ENCODE assay signal across 12 cellular contexts in genomic region chr11:72724021-72724561, GRCh38. TPM values are rescaled to one million over a fixed set of nuclear protein-coding genes. Genes with fewer than 3 reads are reported as not detected.
DNase-seq lines count a peak whose midpoint lies in the region; ATAC-seq, FAIRE-seq and TF ChIP-seq lines count a peak whose summit lies in the region.
"Had no signal": no experiment of that assay in that cellular context is flagged by ENCODE, and none has a peak within 500 bp of the region (broad histone marks: within the 10 kb centered on the region; RNA-seq: fewer than 3 reads in every experiment).

No MANE protein-coding gene starts in this region.

- H2AFZ ChIP-seq in GM12878 (ENCODE audit: control insufficient read depth, low read depth, low read length) = no peak overlapping the region

- in situ Hi-C loops in GM12878 (cut with MboI) = loop anchor here (10.0 kb wide), 2 partner anchors 71 to 451 kb away; partner anchors contain the start of gene STARD10

- no peaks in the 10 kb centered on the region for H3K27me3 ChIP-seq in GM12878 (replicated peaks in 1 of 2; ENCODE audit: control insufficient read depth in 2 of 2, insufficient read depth in 2 of 2, low read length in 1 of 2)
- H3K27me3 ChIP-seq: testis had no signal

- RAD21 ChIA-PET in GM12878 (lab: Charles Lee; ENCODE audit: unreplicated experiment) = interaction anchor here (1.0 to 13.9 kb wide), 6 partner anchors 13 to 454 kb away, joined by 3 to 256 read pairs (median 10); partner anchors contain the start of gene STARD10

- no peak for ATAC-seq in GM12878
- ATAC-seq in naive thymus-derived CD8-positive, alpha-beta T cell = no peak
- no peak for ATAC-seq in GM18867 (IDR thresholded peaks at IDR 0.05; ENCODE audit: unreplicated experiment)

- no peak for TF ChIP-seq POLR2A in GM12878 (IDR thresholded peaks at IDR 0.05; ENCODE audit: low read depth, low read length)

- H3K9me3 ChIP-seq in HEK293 (ENCODE audit: control insufficient read depth, insufficient read depth, low read depth, low read length) = no peaks in the 10 kb centered on the region
- no peaks in the 10 kb centered on the region for H3K9me3 ChIP-seq in GM12878 (replicated peaks; ENCODE audit: control insufficient read depth, insufficient read depth, low read length)
- H3K9me3 ChIP-seq: testis had no signal

- no peak for TF ChIP-seq CTCF in HEK293 (tag by site-specific recombination; IDR thresholded peaks at IDR 0.05)
- TF ChIP-seq CTCF in GM12878 (IDR thresholded peaks at IDR 0.05 in 2 of 3, conservative IDR thresholded peaks at IDR 0.05 in 1 of 3; ENCODE audit: control insufficient read depth in 2 of 3, extremely low read depth in 1 of 3, insufficient read depth in 1 of 3, low read depth in 3 of 3, low read length in 3 of 3) = no peak
- no peak for TF ChIP-seq CTCF in GM10248 (IDR thresholded peaks at IDR 0.05; ENCODE audit: control extremely low read depth, extremely low read depth, low read depth, missing control alignments)

- H3K79me2 ChIP-seq in GM12878 (ENCODE audit: control insufficient read depth, insufficient read depth, low read length) = peaks cover 67% of the 10 kb centered on the region

- no peak for TF ChIP-seq EP300 in GM12878 (IDR thresholded peaks at IDR 0.05; ENCODE audit: borderline replicate concordance in 1 of 2, control insufficient read depth in 1 of 2, low read depth in 2 of 2, low read length in 2 of 2)

- FAIRE-seq in GM12878 (lab: Jason Lieb, UNC) = no peak
- FAIRE-seq: colon had no signal

- H3K9ac ChIP-seq in GM12878 (ENCODE audit: control insufficient read depth, insufficient read depth, low read length) = no peak overlapping the region

- peaks cover 6% of the 10 kb centered on the region; the same call in 1 of the 2 replicates for H4K20me1 ChIP-seq in GM12878 (ENCODE audit: control insufficient read depth, insufficient read depth)

- SMC1A ChIA-PET in GM12878 (lab: Charles Lee; ENCODE audit: uncharacterized antibody, unreplicated experiment) = interaction anchor here (0.9 to 12.0 kb wide), 5 partner anchors 13 to 453 kb away, joined by 3 to 185 read pairs (median 7); partner anchors contain the start of gene STARD10

- no peak overlapping the region for H3K4me2 ChIP-seq in GM12878 (ENCODE audit: control insufficient read depth, insufficient read depth)

- H3K27ac ChIP-seq in HEK293 (ENCODE audit: extremely low read depth, low read depth, low read length) = no peak overlapping the region
- H3K27ac ChIP-seq in GM12878 (ENCODE audit: control insufficient read depth, insufficient read depth) = 0 out of 2 replicates have a peak overlapping the region, but pooled peaks have one; percentile 2
- H3K27ac ChIP-seq: testis had no signal

- POLR2A ChIA-PET in HEK293 (lab: Yijun Ruan, JAX) = no interaction called here
- POLR2A ChIA-PET in GM12878 (lab: Charles Lee) = interaction anchor here (1.2 to 3.2 kb wide), 3 partner anchors 12 to 68 kb away, joined by 4 to 7 read pairs (median 6); no protein-coding TSS in a partner anchor
- POLR2A ChIA-PET in naive thymus-derived CD8-positive, alpha-beta T cell (lab: Charles Lee) = interaction anchor here (0.6 to 6.0 kb wide), 3 partner anchors 29 to 90 kb away, joined by 3 to 49 read pairs (median 32); partner anchors contain the start of genes ATG16L2 and STARD10
- POLR2A ChIA-PET in GM10248 (lab: Yijun Ruan, JAX) = no interaction called here

- H3K4me1 ChIP-seq in HEK293 (ENCODE audit: control insufficient read depth, insufficient read depth, low read length) (peaks cover 5% of the 10 kb centered on the region; the same call in 1 of the 2 replicates), GM12878 (ENCODE audit: control insufficient read depth, insufficient read depth, low read length) (peaks cover 40% of the 10 kb centered on the region)

- H3K36me3 Mint-ChIP-seq in T-helper 1 cell treated with Interleukin-12 subunit alpha and Interleukin-12 subunit beta and Interleukin-4 antibody, amounts not matched to agents 30 μg/mL and 1 μg/mL, for 36 hours (ENCODE audit: low read depth) = peaks cover 4% of the 10 kb centered on the region
- peaks cover 0 to 5% (median 0%) of the 10 kb centered on the region in 3 donors for H3K36me3 Mint-ChIP-seq in naive thymus-derived CD8-positive, alpha-beta T cell

- no peak overlapping the region for H3K4me3 Mint-ChIP-seq in T-helper 1 cell treated with Interleukin-12 subunit alpha and Interleukin-12 subunit beta and Interleukin-4 antibody, amounts not matched to agents 30 μg/mL and 1 μg/mL, for 36 hours
- H3K4me3 Mint-ChIP-seq in naive thymus-derived CD8-positive, alpha-beta T cell = peak overlapping the region in 6 of 10 donors; percentile 19 to 54 (median 29)

- no peaks in the 10 kb centered on the region for H3K9me3 Mint-ChIP-seq in T-helper 1 cell treated with Interleukin-12 subunit alpha and Interleukin-12 subunit beta and Interleukin-4 antibody, amounts not matched to agents 30 μg/mL and 1 μg/mL, for 36 hours
- no peaks in the 10 kb centered on the region for H3K9me3 Mint-ChIP-seq in naive thymus-derived CD8-positive, alpha-beta T cell

- no TSS peak for BruUV-seq in GM12878 (replicated peaks; lab: Mats Ljungman, UMichigan)

- intact Hi-C loops in GM12878 (cut with micrococcal nuclease; ENCODE audit: unreplicated experiment) = no loop called here

- CTCF ChIA-PET in HEK293 (lab: Yijun Ruan, JAX) (interaction anchor here (1.1 to 5.9 kb wide), 7 partner anchors 11 to 123 kb away, joined by 5 to 57 read pairs (median 14); partner anchors contain the start of genes ATG16L2 and STARD10), GM12878 (lab: Yijun Ruan, JAX) (interaction anchor here (1.0 to 18.4 kb wide), 8 partner anchors 10 to 455 kb away, joined by 3 to 469 read pairs (median 25); partner anchors contain the start of genes ATG16L2 and STARD10), GM10248 (lab: Yijun Ruan, JAX) (interaction anchor here (0.6 to 7.9 kb wide), 22 partner anchors 9 to 519 kb away, joined by 3 to 107 read pairs (median 8); partner anchors contain the start of genes ATG16L2 and STARD10)

- peaks cover 39% of the 10 kb centered on the region for H3K4me1 Mint-ChIP-seq in T-helper 1 cell treated with Interleukin-12 subunit alpha and Interleukin-12 subunit beta and Interleukin-4 antibody, amounts not matched to agents 30 μg/mL and 1 μg/mL, for 36 hours (ENCODE audit: low read depth)
- H3K4me1 Mint-ChIP-seq in naive thymus-derived CD8-positive, alpha-beta T cell = peaks cover 35 to 81% (median 56%) of the 10 kb centered on the region in 4 donors

- peaks cover 0 to 26% of the 10 kb centered on the region in 2 experiments; a peak in 1 of 3 replicates for H3K36me3 ChIP-seq in HEK293 (ENCODE audit: control insufficient read depth in 2 of 2, insufficient read depth in 1 of 2, low read length in 2 of 2)
- peaks cover 2 to 24% of the 10 kb centered on the region in 2 experiments; a peak in 3 of 4 replicates for H3K36me3 ChIP-seq in GM12878 (ENCODE audit: control insufficient read depth in 2 of 2, insufficient read depth in 2 of 2, low read length in 1 of 2)

- 71% methylated on average over 5 of the region's 5 CpGs for WGBS in GM12878 (ENCODE audit: insufficient coverage, insufficient replicate concordance, low lambda C conversion rate, missing lambda C conversion rate)

- DNase-seq in T-helper 1 cell = no peak
- no peak for DNase-seq in GM12878 (ENCODE audit: low read depth, low spot score)
- DNase-seq in naive thymus-derived CD8-positive, alpha-beta T cell = no peak
- no peak for DNase-seq in nucleus accumbens (lab: John Stamatoyannopoulos, UW)
- no peak for DNase-seq in GM10248 (ENCODE audit: extremely low spot score)
- DNase-seq: 8988T, testis had no signal

- TF ChIP-seq RAD21 in GM12878 (IDR thresholded peaks at IDR 0.05; ENCODE audit: insufficient read depth, low read depth, low read length) = no peak

- no peak overlapping the region for H3K4me3 ChIP-seq in HEK293 (ENCODE audit: low read depth, low read length)
- H3K4me3 ChIP-seq in GM12878 = no peak overlapping the region
- H3K4me3 ChIP-seq: lung, testis had no signal

- no peaks in the 10 kb centered on the region for H3K27me3 Mint-ChIP-seq in T-helper 1 cell treated with Interleukin-12 subunit alpha and Interleukin-12 subunit beta and Interleukin-4 antibody, amounts not matched to agents 30 μg/mL and 1 μg/mL, for 36 hours (ENCODE audit: low read depth)
- H3K27me3 Mint-ChIP-seq in naive thymus-derived CD8-positive, alpha-beta T cell = peaks cover 0 to 1% (median 0%) of the 10 kb centered on the region in 5 donors

- peak overlapping the region; percentile 70 for H3K27ac Mint-ChIP-seq in T-helper 1 cell treated with Interleukin-12 subunit alpha and Interleukin-12 subunit beta and Interleukin-4 antibody, amounts not matched to agents 30 μg/mL and 1 μg/mL, for 36 hours
- H3K27ac Mint-ChIP-seq in naive thymus-derived CD8-positive, alpha-beta T cell = peak overlapping the region; percentile 24 to 99 (median 86)

RNA-seq across cellular contexts. Expression of gene ARAP1, which starts 28.1 kb away (rescaled TPM):
- 218 and 253 TPM in 2 replicates for total RNA-seq in GM12878 (2013; cell fraction: nucleolus; rRNA removed)
- 48.4 and 54.3 TPM in 2 replicates for total RNA-seq in GM12878 (2014; rRNA removed)
- total RNA-seq in GM12878 (2014; rRNA removed; fragmentation: Illumina TruSeq; extraction: Trizol) = 25.1 and 25.7 TPM in 2 replicates
- 91.5 and 102 TPM in 2 replicates for total RNA-seq in GM12878 (2021)
- polyA plus RNA-seq in GM12878 (2011; ENCODE audit: low read depth) = 43.7 TPM
- polyA plus RNA-seq in GM12878 (2011; rRNA removed) = 34.0 and 50.3 TPM in 2 replicates
- polyA plus RNA-seq in GM12878 (2011; cell fraction: cytosol; rRNA removed) = 54.1 and 60.4 TPM in 2 replicates
- 323 and 349 TPM in 2 replicates for polyA plus RNA-seq in GM12878 (2011; cell fraction: nucleus; rRNA removed)
- polyA plus RNA-seq in GM12878 (2012) = 88.7 and 93.1 TPM in 2 replicates
- polyA plus RNA-seq in GM12878 (2014; fragmentation: Illumina TruSeq; extraction: Trizol) = 14.7 and 29.2 TPM in 2 replicates
- under 1 TPM; 0.55 to 0.85 TPM for polyA plus RNA-seq in GM12878 (2014; fragmentation: Nextera tagmentation; extraction: Ambion mirVana)
- 58.8 and 64.9 TPM in 2 replicates for polyA plus RNA-seq in GM12878 (2014; rRNA removed)
- 10 to 100 TPM; 51.8 to 57.9 TPM for polyA plus RNA-seq in GM12878 (2016; fragmentation: Nextera tagmentation; extraction: Ambion mirVana)
- polyA minus RNA-seq in GM12878 (2011; rRNA and poly(A)+ RNA removed) = 63.7 and 91.7 TPM in 2 replicates
- polyA minus RNA-seq in GM12878 (2011; cell fraction: cytosol; rRNA and poly(A)+ RNA removed) = 34.5 and 43.7 TPM in 2 replicates
- polyA minus RNA-seq in GM12878 (2011; cell fraction: nucleus; rRNA and poly(A)+ RNA removed) = 78.3 and 112 TPM in 2 replicates
- 100 to 1,000 TPM; 155 to 166 TPM for total RNA-seq in naive thymus-derived CD8-positive, alpha-beta T cell
- polyA plus RNA-seq in naive thymus-derived CD8-positive, alpha-beta T cell = 10 to 100 TPM; 14.7 to 40.0 (median 27.6) TPM

RNA-seq across cellular contexts. Expression of gene PDE2A, which starts 49.9 kb away (rescaled TPM):
- total RNA-seq in GM12878 (2013; cell fraction: nucleolus; rRNA removed) = 0.31 and 0.51 TPM in 2 replicates
- 0.33 TPM in 1 of 2 replicates, not detected in the other for total RNA-seq in GM12878 (2014; rRNA removed)
- 0.05 TPM in 1 of 2 replicates, not detected in the other for total RNA-seq in GM12878 (2014; rRNA removed; fragmentation: Illumina TruSeq; extraction: Trizol)
- 0.15 and 0.24 TPM in 2 replicates for total RNA-seq in GM12878 (2021)
- polyA plus RNA-seq in GM12878 (2011; ENCODE audit: low read depth) = 1.2 TPM
- polyA plus RNA-seq in GM12878 (2011; rRNA removed) = 0.06 and 0.11 TPM in 2 replicates
- 0.18 TPM in 2 replicates for polyA plus RNA-seq in GM12878 (2011; cell fraction: cytosol; rRNA removed)
- 0.35 and 0.49 TPM in 2 replicates for polyA plus RNA-seq in GM12878 (2011; cell fraction: nucleus; rRNA removed)
- 0.28 and 0.54 TPM in 2 replicates for polyA plus RNA-seq in GM12878 (2012)
- 0.10 TPM in 1 of 2 replicates, not detected in the other for polyA plus RNA-seq in GM12878 (2014; fragmentation: Illumina TruSeq; extraction: Trizol)
- polyA plus RNA-seq in GM12878 (2014; fragmentation: Nextera tagmentation; extraction: Ambion mirVana) = not detected
- polyA plus RNA-seq in GM12878 (2014; rRNA removed) = 0.06 TPM in 1 of 2 replicates, not detected in the other
- polyA plus RNA-seq in GM12878 (2016; fragmentation: Nextera tagmentation; extraction: Ambion mirVana) = not detected
- not detected in 2 replicates for polyA minus RNA-seq in GM12878 (2011; rRNA and poly(A)+ RNA removed)
- polyA minus RNA-seq in GM12878 (2011; cell fraction: cytosol; rRNA and poly(A)+ RNA removed) = 0.52 and 1.3 TPM in 2 replicates
- 0.29 and 0.48 TPM in 2 replicates for polyA minus RNA-seq in GM12878 (2011; cell fraction: nucleus; rRNA and poly(A)+ RNA removed)
- 1 to 10 TPM; 1.2 to 1.9 TPM for total RNA-seq in naive thymus-derived CD8-positive, alpha-beta T cell
- polyA plus RNA-seq in naive thymus-derived CD8-positive, alpha-beta T cell = under 1 TPM in 2 of 3 donors, not detected in 1; 0.22 to 0.24 TPM

Comparison
In these comparisons a context has a peak if more than half of its experiments do, and no peak if none do; other contexts are left out.
1. POLR2A ChIA-PET loops: an anchor here in GM12878 (1.2 to 3.2 kb wide) and naive thymus-derived CD8-positive, alpha-beta T cell (0.6 to 6.0 kb wide); none called in HEK293 and GM10248.